In the genomic region with DNA sequence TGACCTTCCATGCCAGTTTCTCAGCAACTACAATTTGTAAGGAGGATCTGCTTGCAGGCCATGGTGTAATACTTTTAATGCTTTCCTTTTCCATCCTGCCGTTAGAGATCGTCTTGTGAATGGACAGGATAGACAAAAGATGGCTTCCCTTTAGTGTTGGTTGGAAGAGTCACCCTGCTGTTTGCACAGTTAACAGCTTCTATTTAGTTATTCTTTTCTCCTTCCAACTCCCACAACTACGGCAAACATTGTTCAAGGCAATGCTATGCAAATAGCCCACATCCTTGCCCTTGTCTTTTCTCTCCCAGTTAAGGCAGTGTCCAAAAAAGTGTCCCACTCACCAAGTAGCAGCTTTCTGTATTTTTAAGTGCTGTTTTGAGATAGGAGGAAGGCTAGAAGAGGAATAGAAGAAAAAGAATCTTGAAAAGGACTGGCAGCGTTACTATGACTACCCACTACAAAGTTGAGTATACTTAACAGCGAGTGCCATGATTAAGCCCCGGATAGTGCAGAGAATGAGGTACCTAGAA, we compare ENCODE assay signal across 1 cellular context.
TF ChIP-seq lines count a peak whose summit lies in the region.

No MANE protein-coding gene starts in this region.

TF ChIP-seq in A549, 52 proteins besides CTCF, POLR2A, EP300 and RAD21 (continued from another document):
- TF ChIP-seq HES2 (IDR thresholded peaks at IDR 0.05) (no peak), MAZ (IDR thresholded peaks at IDR 0.05; ENCODE audit: borderline replicate concordance, low read depth, low read length) (no peak), ATOH8 (CRISPR knock-in tag; IDR thresholded peaks at IDR 0.05; ENCODE audit: low read depth) (no peak), RFX5 (IDR thresholded peaks at IDR 0.05) (no peak), CHD4 (IDR thresholded peaks at IDR 0.05; ENCODE audit: borderline replicate concordance) (no peak)
- TF ChIP-seq, protein P1, sequence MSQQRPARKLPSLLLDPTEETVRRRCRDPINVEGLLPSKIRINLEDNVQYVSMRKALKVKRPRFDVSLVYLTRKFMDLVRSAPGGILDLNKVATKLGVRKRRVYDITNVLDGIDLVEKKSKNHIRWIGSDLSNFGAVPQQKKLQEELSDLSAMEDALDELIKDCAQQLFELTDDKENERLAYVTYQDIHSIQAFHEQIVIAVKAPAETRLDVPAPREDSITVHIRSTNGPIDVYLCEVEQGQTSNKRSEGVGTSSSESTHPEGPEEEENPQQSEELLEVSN (IDR thresholded peaks at IDR 0.05; ENCODE audit: borderline replicate concordance, low read depth) = no peak
TF ChIP-seq in A549: peak in this region for 0.
